In genomic region chr6:37819802-37820712, GRCh38 we compare ENCODE assay signal across 8 cellular contexts. TPM values are rescaled to one million over a fixed set of nuclear protein-coding genes. Genes with fewer than 3 reads are reported as not detected.
DNase-seq lines count a peak whose midpoint lies in the region; ATAC-seq and TF ChIP-seq lines count a peak whose summit lies in the region.

No MANE protein-coding gene starts in this region.

- CTCF ChIA-PET in CD8-positive, alpha-beta T cell (lab: Charles Lee): interaction anchor here (1.2 kb wide), 1 partner anchor 8 kb away, joined by 3 read pairs; no protein-coding TSS in a partner anchor

- H3K27me3 ChIP-seq in CD8-positive, alpha-beta T cell (ENCODE audit: insufficient read depth, low read length): no peaks in the 10 kb centered on the region
- H3K27me3 ChIP-seq in cardiac muscle cell (no peaks in the 10 kb centered on the region), trophoblast cell (ENCODE audit: insufficient read depth, low read length) (no peaks in the 10 kb centered on the region)

- H3K4me1 ChIP-seq in CD8-positive, alpha-beta T cell (ENCODE audit: insufficient read depth, low read length): peaks cover 39% of the 10 kb centered on the region
- H3K4me1 ChIP-seq in cardiac muscle cell (ENCODE audit: low read depth) (peaks cover 24% of the 10 kb centered on the region), trophoblast cell (ENCODE audit: control insufficient read depth in 1 of 2, insufficient read depth in 2 of 2, low read length in 2 of 2) (peaks cover 7 to 11% of the 10 kb centered on the region in 2 experiments)

- H3K23ac ChIP-seq in trophoblast cell (ENCODE audit: low read length): no peak overlapping the region

- peak overlapping the region; percentile 95 for H3K14ac ChIP-seq in trophoblast cell (ENCODE audit: low read length)

- peak overlapping the region; percentile 96 for H3K4me3 Mint-ChIP-seq in CD8-positive, alpha-beta T cell
- H3K4me3 Mint-ChIP-seq in activated naive CD8-positive, alpha-beta T cell treated with anti-CD3 and anti-CD28 coated beads, Interleukin-2, amount 10 ng/mL, durations not matched to agents 7 days and 5 days: peak overlapping the region; percentile 96

- no peaks in the 10 kb centered on the region for H3K27me3 Mint-ChIP-seq in CD8-positive, alpha-beta T cell (ENCODE audit: low read depth)
- peaks cover 2% of the 10 kb centered on the region for H3K27me3 Mint-ChIP-seq in activated naive CD8-positive, alpha-beta T cell treated with anti-CD3 and anti-CD28 coated beads, Interleukin-2, amount 10 ng/mL, durations not matched to agents 7 days and 5 days

- peak overlapping the region; percentile 93 for H4K91ac ChIP-seq in trophoblast cell (ENCODE audit: low read depth, low read length)

- H3K4me3 ChIP-seq in CD8-positive, alpha-beta T cell (ENCODE audit: low read depth, low read length): peak overlapping the region; percentile 73
- H3K4me3 ChIP-seq in cardiac muscle cell (peak overlapping the region; percentile 63), trophoblast cell (ENCODE audit: low read depth, low read length) (peak overlapping the region; percentile 91)

- no peaks in the 10 kb centered on the region for H3K9me3 Mint-ChIP-seq in CD8-positive, alpha-beta T cell
- H3K9me3 Mint-ChIP-seq in activated naive CD8-positive, alpha-beta T cell treated with anti-CD3 and anti-CD28 coated beads, Interleukin-2, amount 10 ng/mL, durations not matched to agents 7 days and 5 days: no peaks in the 10 kb centered on the region

- POLR2A ChIA-PET in CD8-positive, alpha-beta T cell (lab: Charles Lee): interaction anchor here (0.8 to 3.1 kb wide), 7 partner anchors 8 to 320 kb away, joined by 3 to 14 read pairs (median 6); partner anchors contain the start of genes CCDC167 and MDGA1
- POLR2A ChIA-PET in activated naive CD8-positive, alpha-beta T cell treated with anti-CD3 and anti-CD28 coated beads, Interleukin-2, amount 10 ng/mL, durations not matched to agents 7 days and 5 days (lab: Charles Lee): interaction anchor here (0.5 to 2.6 kb wide), 9 partner anchors 7 to 894 kb away, joined by 3 to 19 read pairs (median 4); partner anchors contain the start of gene MDGA1

- no peak overlapping the region for H2BK12ac ChIP-seq in trophoblast cell (ENCODE audit: low read length)

- H2BK120ac ChIP-seq in trophoblast cell (ENCODE audit: insufficient read depth, low read length, poor library complexity): peak overlapping the region; percentile 74

- intact Hi-C loops in CD8-positive, alpha-beta T cell (cut with DNase I, micrococcal nuclease): loop anchor here (1.0 to 10.0 kb wide), 14 partner anchors 29 to 1898 kb away; partner anchors contain the start of genes BTBD9 (in 2 of the 2), GLO1 (in 2 of the 2), MDGA1 (in 2 of the 2) and CMTR1 (in 1 of the 2)

- peak overlapping the region; percentile 92 for H3K18ac ChIP-seq in trophoblast cell (ENCODE audit: low read length)

- H4K12ac ChIP-seq in trophoblast cell (ENCODE audit: low read depth, low read length): no peak overlapping the region

- peak overlapping the region; percentile 91 for H2BK5ac ChIP-seq in trophoblast cell (ENCODE audit: low read depth, low read length, poor library complexity)

- no CpG with 5 or more reads among the region's 71 CpGs for WGBS in trophoblast cell (ENCODE audit: extremely low coverage, insufficient coverage, insufficient read length)

- H3K9ac ChIP-seq in trophoblast cell (ENCODE audit: low read length): peak overlapping the region; percentile 81

- peak overlapping the region; percentile 90 for H2AFZ ChIP-seq in trophoblast cell (ENCODE audit: insufficient read depth, low read length, poor library complexity)

- H3K79me2 ChIP-seq in trophoblast cell (ENCODE audit: control insufficient read depth, insufficient read depth, low read length, poor library complexity): peaks cover 34% of the 10 kb centered on the region

- peak overlapping the region; percentile 92 for H3K27ac Mint-ChIP-seq in CD8-positive, alpha-beta T cell
- peak overlapping the region; percentile 95 for H3K27ac Mint-ChIP-seq in activated naive CD8-positive, alpha-beta T cell treated with anti-CD3 and anti-CD28 coated beads, Interleukin-2, amount 10 ng/mL, durations not matched to agents 7 days and 5 days

- H3K27ac ChIP-seq in CD8-positive, alpha-beta T cell (ENCODE audit: low read depth, low read length): peak overlapping the region; percentile 93
- peak overlapping the region; percentile 100 for H3K27ac ChIP-seq in cardiac muscle cell
- H3K27ac ChIP-seq in trophoblast cell (ENCODE audit: low read depth, low read length): peak overlapping the region; percentile 97

- peak overlapping the region; percentile 87 for H3K4ac ChIP-seq in trophoblast cell (ENCODE audit: low read depth, low read length)

- peaks cover 11% of the 10 kb centered on the region for H3K36me3 Mint-ChIP-seq in CD8-positive, alpha-beta T cell
- no peaks in the 10 kb centered on the region for H3K36me3 Mint-ChIP-seq in activated naive CD8-positive, alpha-beta T cell treated with anti-CD3 and anti-CD28 coated beads, Interleukin-2, amount 10 ng/mL, durations not matched to agents 7 days and 5 days

- peaks cover 66% of the 10 kb centered on the region for H3K4me1 Mint-ChIP-seq in CD8-positive, alpha-beta T cell (ENCODE audit: low read depth)
- H3K4me1 Mint-ChIP-seq in activated naive CD8-positive, alpha-beta T cell treated with anti-CD3 and anti-CD28 coated beads, Interleukin-2, amount 10 ng/mL, durations not matched to agents 7 days and 5 days: peaks cover 41% of the 10 kb centered on the region

- H3K36me3 ChIP-seq in CD8-positive, alpha-beta T cell (ENCODE audit: insufficient read depth, low read length): no peaks in the 10 kb centered on the region
- no peaks in the 10 kb centered on the region for H3K36me3 ChIP-seq in cardiac muscle cell
- no peaks in the 10 kb centered on the region for H3K36me3 ChIP-seq in trophoblast cell (ENCODE audit: control insufficient read depth in 1 of 2, insufficient read depth in 2 of 2, low read length in 2 of 2)

- peak overlapping the region; percentile 54 for H4K8ac ChIP-seq in trophoblast cell (ENCODE audit: low read depth, low read length)

- H3K4me2 ChIP-seq in trophoblast cell (ENCODE audit: low read length): peak overlapping the region; percentile 65

- no peak for TF ChIP-seq CTCF in CD8-positive, alpha-beta T cell (IDR thresholded peaks at IDR 0.05)
- TF ChIP-seq CTCF in cardiac muscle cell (IDR thresholded peaks at IDR 0.05; ENCODE audit: low read depth, low read length): no peak

- H3K79me1 ChIP-seq in trophoblast cell (ENCODE audit: low read length): peaks cover 17% of the 10 kb centered on the region

- ATAC-seq in CD8-positive, alpha-beta T cell: peak; percentile 9
- ATAC-seq in HG03045 (IDR thresholded peaks at IDR 0.05; ENCODE audit: unreplicated experiment): peak; percentile 9
- ATAC-seq in activated naive CD8-positive, alpha-beta T cell treated with anti-CD3 and anti-CD28 coated beads, Interleukin-2, amount 10 ng/mL, durations not matched to agents 7 days and 5 days (ENCODE audit: low read depth): peak; percentile 22

- peak; percentile 16 to 61 (median 32) for DNase-seq in CD8-positive, alpha-beta T cell
- DNase-seq in SKM-1 treated with dmso at 0.1 percent for 144 hours (lab: John Stamatoyannopoulos, UW; ENCODE audit: unreplicated experiment): peak; percentile 47
- peak; percentile 55 for DNase-seq in activated naive CD8-positive, alpha-beta T cell treated with anti-CD3 and anti-CD28 coated beads, Interleukin-2, amount 10 ng/mL, durations not matched to agents 7 days and 5 days
- peak; percentile 60 to 84 for DNase-seq in cardiac muscle cell (ENCODE audit: low read depth in 1 of 2, low spot score in 1 of 2)
- DNase-seq in trophoblast cell: peak; percentile 64 to 72
- peak; percentile 70 for DNase-seq in ureter (ENCODE audit: low spot score)
- no peak for DNase-seq in DMS153 (lab: John Stamatoyannopoulos, UW)

- H3K9me3 ChIP-seq in CD8-positive, alpha-beta T cell (ENCODE audit: low read length): no peaks in the 10 kb centered on the region
- H3K9me3 ChIP-seq in cardiac muscle cell (ENCODE audit: low read depth): no peaks in the 10 kb centered on the region
- no peaks in the 10 kb centered on the region for H3K9me3 ChIP-seq in trophoblast cell (ENCODE audit: insufficient read depth, low read depth, low read length)

- no peak overlapping the region for H2AK5ac ChIP-seq in trophoblast cell (ENCODE audit: low read length)

RNA-seq across cellular contexts. Expression of gene ZFAND3, which starts 0.5 kb away (rescaled TPM):
- 10 to 100 TPM; 28.4 to 29.9 TPM for total RNA-seq in CD8-positive, alpha-beta T cell
- total RNA-seq in activated naive CD8-positive, alpha-beta T cell treated with anti-CD3 and anti-CD28 coated beads, Interleukin-2, amount 10 ng/mL, durations not matched to agents 7 days and 5 days: 10 to 100 TPM; 35.7 to 36.3 TPM
- total RNA-seq in cardiac muscle cell (43.9 and 49.9 TPM in 2 replicates), ureter (123 TPM)
- 68.0 and 102 TPM in 2 replicates for polyA plus RNA-seq in cardiac muscle cell
- polyA plus RNA-seq in trophoblast cell (2013): 79.8 and 81.0 TPM in 2 replicates
